Comparison of ENCODE assay signal across 16 cellular contexts in the genomic region with DNA sequence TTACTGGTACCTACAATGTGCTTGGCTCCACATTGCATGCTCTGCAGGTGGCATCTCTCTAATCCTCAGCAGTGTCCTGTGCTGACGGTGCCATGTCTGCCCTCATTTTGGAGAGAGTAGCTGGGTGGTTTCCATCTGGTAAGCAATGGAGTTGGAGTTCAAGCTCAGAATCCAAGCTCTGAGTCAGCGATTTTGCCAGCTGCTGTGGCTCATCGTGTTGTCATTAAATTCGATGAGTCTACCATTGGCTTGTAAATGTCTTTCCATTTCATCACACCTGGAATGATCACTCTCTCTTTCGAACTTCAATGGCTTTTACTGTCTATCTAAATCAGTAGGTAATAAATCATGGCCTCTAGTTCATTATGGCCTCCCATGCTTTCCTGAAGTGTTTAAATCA.
"Had no signal": no experiment of that assay in that cellular context is flagged by ENCODE, and none has a peak within 500 bp of the region (broad histone marks: within the 10 kb centered on the region; RNA-seq: fewer than 3 reads in every experiment).

No MANE protein-coding gene starts in this region.

- DNase-seq: activated B cell treated with CpG ODN at 0.5 μM for 24 hours; activated CD4-positive, alpha-beta T cell treated with anti-CD3 and anti-CD28 coated beads, Interleukin-2, amount 10 ng/mL, durations not matched to agents 24 days and 14 days; activated naive CD4-positive, alpha-beta T cell; activated naive CD8-positive, alpha-beta T cell treated with anti-CD3 and anti-CD28 coated beads, Interleukin-2, amount 50 U/mL, for 24 hours; dorsolateral prefrontal cortex; left ventricle myocardium superior; mesendoderm; sigmoid colon; stimulated activated CD4-positive, alpha-beta T cell treated with anti-CD3 and anti-CD28 coated beads, Interleukin-12 subunit alpha, Interleukin-12 subunit beta, amount 100 ng/mL, for 4 hours; stimulated activated naive CD4-positive, alpha-beta T cell; trophoblast cell had no signal

- H3K9me3 ChIP-seq: ascending aorta, gastroesophageal sphincter, sigmoid colon had no signal

- H3K27me3 ChIP-seq: ascending aorta, gastroesophageal sphincter, sigmoid colon had no signal

- H3K9me3 Mint-ChIP-seq: activated B cell treated with CpG ODN at 0.5 μM for 24 hours; activated naive CD8-positive, alpha-beta T cell treated with anti-CD3 and anti-CD28 coated beads, Interleukin-2, amount 50 U/mL, for 24 hours; activated T-helper 1 cell treated with anti-CD3 and anti-CD28 coated beads, Interleukin-12 subunit alpha, Interleukin-12 subunit beta, Interleukin-2, Interleukin-4 antibody, amounts not matched to agents 30 ng/mL and 10 ng/mL and 1 ng/mL, durations not matched to agents 14 hours and 24 hours and 36 hours had no signal

- H3K27ac Mint-ChIP-seq: activated B cell treated with CpG ODN at 0.5 μM for 24 hours; activated CD4-positive, alpha-beta T cell treated with anti-CD3 and anti-CD28 coated beads, Interleukin-2, amount 10 ng/mL, durations not matched to agents 24 days and 14 days; activated naive CD8-positive, alpha-beta T cell treated with anti-CD3 and anti-CD28 coated beads, Interleukin-2, amount 50 U/mL, for 24 hours; activated T-helper 1 cell treated with anti-CD3 and anti-CD28 coated beads, Interleukin-12 subunit alpha, Interleukin-12 subunit beta, Interleukin-2, Interleukin-4 antibody, amounts not matched to agents 30 ng/mL and 10 ng/mL and 1 ng/mL, durations not matched to agents 14 hours and 24 hours and 36 hours had no signal

- H3K36me3 ChIP-seq: ascending aorta, gastroesophageal sphincter, sigmoid colon had no signal

- H3K27ac ChIP-seq: ascending aorta, dorsolateral prefrontal cortex, gastroesophageal sphincter, sigmoid colon had no signal

- ATAC-seq: activated naive CD8-positive, alpha-beta T cell treated with anti-CD3 and anti-CD28 coated beads, Interleukin-2, amount 50 U/mL, for 24 hours; gastroesophageal sphincter; left ventricle myocardium superior had no signal

- H3K4me3 ChIP-seq: ascending aorta, dorsolateral prefrontal cortex, gastroesophageal sphincter, sigmoid colon had no signal

- H3K4me1 ChIP-seq: ascending aorta, gastroesophageal sphincter, sigmoid colon had no signal

- H3K4me3 Mint-ChIP-seq: activated B cell treated with CpG ODN at 0.5 μM for 24 hours; activated CD4-positive, alpha-beta T cell treated with anti-CD3 and anti-CD28 coated beads, Interleukin-2, amount 10 ng/mL, durations not matched to agents 24 days and 14 days; activated naive CD8-positive, alpha-beta T cell treated with anti-CD3 and anti-CD28 coated beads, Interleukin-2, amount 50 U/mL, for 24 hours; activated T-helper 1 cell treated with anti-CD3 and anti-CD28 coated beads, Interleukin-12 subunit alpha, Interleukin-12 subunit beta, Interleukin-2, Interleukin-4 antibody, amounts not matched to agents 30 ng/mL and 10 ng/mL and 1 ng/mL, durations not matched to agents 14 hours and 24 hours and 36 hours had no signal

- H3K4me1 Mint-ChIP-seq: activated B cell treated with CpG ODN at 0.5 μM for 24 hours; activated CD4-positive, alpha-beta T cell treated with anti-CD3 and anti-CD28 coated beads, Interleukin-2, amount 10 ng/mL, durations not matched to agents 24 days and 14 days; activated naive CD8-positive, alpha-beta T cell treated with anti-CD3 and anti-CD28 coated beads, Interleukin-2, amount 50 U/mL, for 24 hours had no signal

- H3K27me3 Mint-ChIP-seq: activated B cell treated with CpG ODN at 0.5 μM for 24 hours; activated CD4-positive, alpha-beta T cell treated with anti-CD3 and anti-CD28 coated beads, Interleukin-2, amount 10 ng/mL, durations not matched to agents 24 days and 14 days; activated naive CD8-positive, alpha-beta T cell treated with anti-CD3 and anti-CD28 coated beads, Interleukin-2, amount 50 U/mL, for 24 hours had no signal

- FAIRE-seq: keratinocyte, TTC549 had no signal
